Comparison of ENCODE assay signal across 18 cellular contexts in genomic region chr12:49440031-49440430, GRCh38.
"Had no signal": no experiment of that assay in that cellular context is flagged by ENCODE, and none has a peak within 500 bp of the region (broad histone marks: within the 10 kb centered on the region; RNA-seq: fewer than 3 reads in every experiment).

No MANE protein-coding gene starts in this region.

- H3K4me3 ChIP-seq: coronary artery, gastroesophageal sphincter, lung, sigmoid colon, thoracic aorta had no signal

- DNase-seq: activated naive CD4-positive, alpha-beta T cell; activated naive CD8-positive, alpha-beta T cell treated with anti-CD3 and anti-CD28 coated beads for 36 hours; activated T-cell treated with anti-CD3 and anti-CD28 coated beads, Interleukin-2, amount 50 U/mL, for 1 hour; amygdala; cerebellar nuclear complex; endodermal cell; head of caudate nucleus; islet precursor cell; naive thymus-derived CD4-positive, alpha-beta T cell; posterior cingulate gyrus; sigmoid colon; stimulated activated CD4-positive, alpha-beta T cell treated with anti-CD3 and anti-CD28 coated beads, Interleukin-2, amount 100 ng/mL, for 48 hours; stimulated activated naive CD4-positive, alpha-beta T cell treated with Interleukin-2 at 50 U/mL for 16 hours; T-helper 1 cell had no signal

- H3K4me1 ChIP-seq: gastroesophageal sphincter, sigmoid colon had no signal

- H3K9me3 ChIP-seq: gastroesophageal sphincter, sigmoid colon, thoracic aorta had no signal

- H3K36me3 ChIP-seq: gastroesophageal sphincter, sigmoid colon, thoracic aorta had no signal

- H3K27me3 ChIP-seq: gastroesophageal sphincter, sigmoid colon had no signal

- H3K27ac ChIP-seq: coronary artery, gastroesophageal sphincter, sigmoid colon, thoracic aorta had no signal

- ATAC-seq: gastroesophageal sphincter; naive thymus-derived CD4-positive, alpha-beta T cell had no signal
